In the genomic region with DNA sequence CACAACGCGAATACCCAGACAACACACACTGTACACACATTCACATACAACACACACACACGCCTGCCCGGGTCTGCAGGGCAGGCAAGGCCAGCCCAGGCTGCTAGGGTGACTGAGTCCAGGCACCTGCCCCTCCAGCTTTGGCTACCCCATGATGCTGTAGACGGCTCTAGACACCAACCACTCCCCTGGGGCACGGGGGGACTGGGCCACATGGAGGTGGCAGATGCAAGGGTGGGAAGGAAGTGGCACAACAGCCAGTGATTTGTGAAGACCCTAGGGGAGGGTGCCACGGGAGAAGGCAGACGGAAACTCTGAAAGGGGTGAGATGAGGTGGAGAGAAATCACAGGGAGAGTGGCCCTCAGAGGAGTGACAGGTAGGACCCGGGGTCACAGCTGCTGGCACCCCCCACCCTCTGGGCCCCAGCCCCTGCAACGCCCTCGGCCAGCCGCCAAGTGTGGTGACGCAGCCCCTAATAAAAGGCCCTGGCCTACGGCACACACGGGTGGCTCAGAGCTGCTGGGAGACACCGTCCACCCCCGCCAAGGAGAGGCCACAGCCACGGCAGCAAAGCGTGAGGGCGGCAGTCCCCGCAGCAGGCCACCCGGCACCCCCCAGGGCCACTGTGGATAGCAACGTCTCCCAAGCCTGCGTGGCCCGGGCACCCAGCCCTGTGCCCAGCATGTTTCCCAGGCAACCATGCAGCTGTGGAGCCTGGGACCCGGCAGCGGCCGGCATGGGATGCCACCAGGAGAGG, we compare ENCODE assay signal across 1 cellular context.
TF ChIP-seq lines count a peak whose summit lies in the region.

No MANE protein-coding gene starts in this region.

TF ChIP-seq in K562, 482 proteins besides CTCF, POLR2A, EP300 and RAD21:
- peak; percentile 64 for TF ChIP-seq NFIC (IDR thresholded peaks at IDR 0.05)
- TF ChIP-seq ZBTB7A (IDR thresholded peaks at IDR 0.05; ENCODE audit: borderline replicate concordance, control insufficient read depth, low read depth, low read length) = peak; percentile 38; the same call in 1 of the 2 replicates
- TF ChIP-seq ZNF140 (CRISPR knock-in tag; IDR thresholded peaks at IDR 0.05) = no peak
- TF ChIP-seq KAT8 (IDR thresholded peaks at IDR 0.05; ENCODE audit: low read depth) = no peak
- no peak for TF ChIP-seq PML (IDR thresholded peaks at IDR 0.05; ENCODE audit: low read length)
- no peak for TF ChIP-seq HMG20B (CRISPR knock-in tag; IDR thresholded peaks at IDR 0.05)
- no peak for TF ChIP-seq ZNF197 (CRISPR knock-in tag; IDR thresholded peaks at IDR 0.05; ENCODE audit: low read depth)
